Comparison of ENCODE assay signal across 9 cellular contexts in the genomic region with DNA sequence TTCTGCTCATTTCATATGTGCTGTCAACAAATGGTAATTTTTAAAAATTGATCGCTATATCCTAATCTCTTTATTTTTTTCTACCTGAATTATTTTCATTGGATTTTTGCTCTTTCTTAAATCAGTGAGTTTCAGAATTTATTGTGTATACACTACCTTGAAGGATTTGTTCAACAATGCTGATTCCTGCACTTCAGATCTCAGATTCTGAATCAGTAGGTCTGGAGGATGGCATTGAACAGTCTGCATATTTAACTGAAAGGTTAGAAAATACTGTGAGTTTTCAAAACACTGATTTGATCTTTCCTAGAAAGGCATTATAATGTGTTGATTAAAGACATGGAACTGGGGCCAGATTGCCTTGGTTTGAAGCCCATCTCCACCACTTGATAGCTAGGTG. TPM values are rescaled to one million over a fixed set of nuclear protein-coding genes. Genes with fewer than 3 reads are reported as not detected.
DNase-seq lines count a peak whose midpoint lies in the region; ATAC-seq and TF ChIP-seq lines count a peak whose summit lies in the region.
"Had no signal": no experiment of that assay in that cellular context is flagged by ENCODE, and none has a peak within 500 bp of the region (broad histone marks: within the 10 kb centered on the region; RNA-seq: fewer than 3 reads in every experiment).

No MANE protein-coding gene starts in this region.

- DNase-seq in GM23338 (ENCODE audit: low spot score) (no peak), NOMO-1 (lab: John Stamatoyannopoulos, UW; ENCODE audit: unreplicated experiment in 2 of 2) (no peak), hepatic stellate cell (ENCODE audit: low spot score) (no peak)
- DNase-seq in activated T-helper 1 cell treated with anti-CD3 and anti-CD28 coated beads, Interleukin-12 subunit alpha, Interleukin-12 subunit beta, Interleukin-2, Interleukin-4 antibody, amounts not matched to agents 30 ng/mL and 10 ng/mL and 1 ng/mL, durations not matched to agents 14 hours and 24 hours and 36 hours (ENCODE audit: low spot score): no peak
- no peak for DNase-seq in stimulated activated CD4-positive, alpha-beta T cell treated with anti-CD3 and anti-CD28 coated beads, Interleukin-4, amount 100 ng/mL, for 4 hours

- no peak overlapping the region for H2AFZ ChIP-seq in ACC112 (ENCODE audit: low read length, unreplicated experiment)
- H2AFZ ChIP-seq in GM23338: no peak overlapping the region
- H2AFZ ChIP-seq: parathyroid adenoma had no signal

- peak overlapping the region; percentile 85 for H3K4me2 ChIP-seq in GM23338

- intact Hi-C loops in activated T-helper 1 cell treated with anti-CD3 and anti-CD28 coated beads, Interleukin-12 subunit alpha, Interleukin-12 subunit beta, Interleukin-2, Interleukin-4 antibody, amounts not matched to agents 30 ng/mL and 10 ng/mL and 1 ng/mL, durations not matched to agents 14 hours and 24 hours and 36 hours (cut with micrococcal nuclease): loop anchor here (5.0 kb wide), 1 partner anchor 1517 kb away; the partner anchor contains the start of gene ARHGAP5

- peaks cover 7% of the 10 kb centered on the region for H3K27me3 Mint-ChIP-seq in GM23338 (ENCODE audit: insufficient read depth, low read depth, poor library complexity)
- H3K27me3 Mint-ChIP-seq in activated T-helper 1 cell treated with anti-CD3 and anti-CD28 coated beads, Interleukin-12 subunit alpha, Interleukin-12 subunit beta, Interleukin-2, Interleukin-4 antibody, amounts not matched to agents 30 ng/mL and 10 ng/mL and 1 ng/mL, durations not matched to agents 14 hours and 24 hours and 36 hours (ENCODE audit: insufficient read depth): peaks cover 2% of the 10 kb centered on the region

- H3K79me2 ChIP-seq in ACC112 (ENCODE audit: control insufficient read depth, insufficient read depth, low read length, unreplicated experiment) (peaks cover 64% of the 10 kb centered on the region), GM23338 (replicated peaks; ENCODE audit: insufficient read depth) (peaks cover 65% of the 10 kb centered on the region)

- H3K36me3 ChIP-seq in ACC112 (ENCODE audit: insufficient read depth, low read length) (peaks cover 12% of the 10 kb centered on the region), GM23338 (ENCODE audit: insufficient read depth) (no peaks in the 10 kb centered on the region)

- H3K36me3 Mint-ChIP-seq in GM23338 (ENCODE audit: low read depth): peaks cover 36% of the 10 kb centered on the region
- H3K36me3 Mint-ChIP-seq in activated T-helper 1 cell treated with anti-CD3 and anti-CD28 coated beads, Interleukin-12 subunit alpha, Interleukin-12 subunit beta, Interleukin-2, Interleukin-4 antibody, amounts not matched to agents 30 ng/mL and 10 ng/mL and 1 ng/mL, durations not matched to agents 14 hours and 24 hours and 36 hours (ENCODE audit: low read depth): peaks cover 32% of the 10 kb centered on the region

- H3F3A ChIP-seq in GM23338 (replicated peaks; ENCODE audit: low read depth): no peaks in the 10 kb centered on the region; the same call in 1 of the 2 replicates

- TF ChIP-seq CTCF in GM23338 (conservative IDR thresholded peaks at IDR 0.05; ENCODE audit: low read depth in 2 of 2): no peak

- ATAC-seq in GM23338: no peak
- no peak for ATAC-seq in HG03108 (IDR thresholded peaks at IDR 0.05; ENCODE audit: unreplicated experiment)

- no peaks in the 10 kb centered on the region for H3K9me2 ChIP-seq in GM23338 (ENCODE audit: insufficient read depth)

- H3K9me3 Mint-ChIP-seq in GM23338: peaks cover 8% of the 10 kb centered on the region; the same call in 2 of the 3 replicates
- H3K9me3 Mint-ChIP-seq in activated T-helper 1 cell treated with anti-CD3 and anti-CD28 coated beads, Interleukin-12 subunit alpha, Interleukin-12 subunit beta, Interleukin-2, Interleukin-4 antibody, amounts not matched to agents 30 ng/mL and 10 ng/mL and 1 ng/mL, durations not matched to agents 14 hours and 24 hours and 36 hours: no peaks in the 10 kb centered on the region

- peaks cover 44% of the 10 kb centered on the region for H4K20me1 ChIP-seq in GM23338 (replicated peaks; ENCODE audit: insufficient read depth)

- no peak overlapping the region for H3K27ac Mint-ChIP-seq in GM23338
- peak overlapping the region; percentile 59 for H3K27ac Mint-ChIP-seq in activated T-helper 1 cell treated with anti-CD3 and anti-CD28 coated beads, Interleukin-12 subunit alpha, Interleukin-12 subunit beta, Interleukin-2, Interleukin-4 antibody, amounts not matched to agents 30 ng/mL and 10 ng/mL and 1 ng/mL, durations not matched to agents 14 hours and 24 hours and 36 hours

- H3K4me3 ChIP-seq in ACC112 (ENCODE audit: low read depth, low read length) (peak overlapping the region; percentile 100), GM23338 (peak overlapping the region; percentile 88), iPS-18c (ENCODE audit: insufficient read depth, low read depth, low read length) (0 out of 2 replicates have a peak overlapping the region, but pooled peaks have one; percentile 11)

- peaks cover 27% of the 10 kb centered on the region for H3K4me1 Mint-ChIP-seq in GM23338
- peaks cover 33% of the 10 kb centered on the region for H3K4me1 Mint-ChIP-seq in activated T-helper 1 cell treated with anti-CD3 and anti-CD28 coated beads, Interleukin-12 subunit alpha, Interleukin-12 subunit beta, Interleukin-2, Interleukin-4 antibody, amounts not matched to agents 30 ng/mL and 10 ng/mL and 1 ng/mL, durations not matched to agents 14 hours and 24 hours and 36 hours (ENCODE audit: low read depth)

- H3K27me3 ChIP-seq in ACC112 (ENCODE audit: insufficient read depth, low read length): no peaks in the 10 kb centered on the region
- H3K27me3 ChIP-seq in GM23338 (ENCODE audit: insufficient read depth): no peaks in the 10 kb centered on the region

- H3K4me1 ChIP-seq in ACC112 (ENCODE audit: control insufficient read depth, insufficient read depth, low read length, unreplicated experiment) (peaks cover 13% of the 10 kb centered on the region), GM23338 (ENCODE audit: insufficient read depth) (peaks cover 23% of the 10 kb centered on the region)
- H3K4me1 ChIP-seq: parathyroid adenoma had no signal

- H3K27ac ChIP-seq in ACC112 (ENCODE audit: low read depth, low read length) (no peak overlapping the region), GM23338 (ENCODE audit: low read depth) (no peak overlapping the region)
- H3K27ac ChIP-seq: parathyroid adenoma had no signal

- no peaks in the 10 kb centered on the region for H3K9me3 ChIP-seq in iPS-18c (ENCODE audit: control insufficient read depth, insufficient read depth, low read length)

- peak overlapping the region; percentile 74 for H3K4me3 Mint-ChIP-seq in GM23338
- H3K4me3 Mint-ChIP-seq in activated T-helper 1 cell treated with anti-CD3 and anti-CD28 coated beads, Interleukin-12 subunit alpha, Interleukin-12 subunit beta, Interleukin-2, Interleukin-4 antibody, amounts not matched to agents 30 ng/mL and 10 ng/mL and 1 ng/mL, durations not matched to agents 14 hours and 24 hours and 36 hours: peak overlapping the region; percentile 87

TF ChIP-seq in GM23338, 12 proteins besides CTCF, POLR2A, EP300 and RAD21 (continues in another document):
- no peak for TF ChIP-seq ZNF114 (CRISPR knock-in tag; IDR thresholded peaks at IDR 0.05)
- TF ChIP-seq ZNF331 (CRISPR knock-in tag; IDR thresholded peaks at IDR 0.05; ENCODE audit: low read depth): no peak
- no peak for TF ChIP-seq STAT1 (IDR thresholded peaks at IDR 0.05; ENCODE audit: unreplicated experiment)
- TF ChIP-seq, protein P1, sequence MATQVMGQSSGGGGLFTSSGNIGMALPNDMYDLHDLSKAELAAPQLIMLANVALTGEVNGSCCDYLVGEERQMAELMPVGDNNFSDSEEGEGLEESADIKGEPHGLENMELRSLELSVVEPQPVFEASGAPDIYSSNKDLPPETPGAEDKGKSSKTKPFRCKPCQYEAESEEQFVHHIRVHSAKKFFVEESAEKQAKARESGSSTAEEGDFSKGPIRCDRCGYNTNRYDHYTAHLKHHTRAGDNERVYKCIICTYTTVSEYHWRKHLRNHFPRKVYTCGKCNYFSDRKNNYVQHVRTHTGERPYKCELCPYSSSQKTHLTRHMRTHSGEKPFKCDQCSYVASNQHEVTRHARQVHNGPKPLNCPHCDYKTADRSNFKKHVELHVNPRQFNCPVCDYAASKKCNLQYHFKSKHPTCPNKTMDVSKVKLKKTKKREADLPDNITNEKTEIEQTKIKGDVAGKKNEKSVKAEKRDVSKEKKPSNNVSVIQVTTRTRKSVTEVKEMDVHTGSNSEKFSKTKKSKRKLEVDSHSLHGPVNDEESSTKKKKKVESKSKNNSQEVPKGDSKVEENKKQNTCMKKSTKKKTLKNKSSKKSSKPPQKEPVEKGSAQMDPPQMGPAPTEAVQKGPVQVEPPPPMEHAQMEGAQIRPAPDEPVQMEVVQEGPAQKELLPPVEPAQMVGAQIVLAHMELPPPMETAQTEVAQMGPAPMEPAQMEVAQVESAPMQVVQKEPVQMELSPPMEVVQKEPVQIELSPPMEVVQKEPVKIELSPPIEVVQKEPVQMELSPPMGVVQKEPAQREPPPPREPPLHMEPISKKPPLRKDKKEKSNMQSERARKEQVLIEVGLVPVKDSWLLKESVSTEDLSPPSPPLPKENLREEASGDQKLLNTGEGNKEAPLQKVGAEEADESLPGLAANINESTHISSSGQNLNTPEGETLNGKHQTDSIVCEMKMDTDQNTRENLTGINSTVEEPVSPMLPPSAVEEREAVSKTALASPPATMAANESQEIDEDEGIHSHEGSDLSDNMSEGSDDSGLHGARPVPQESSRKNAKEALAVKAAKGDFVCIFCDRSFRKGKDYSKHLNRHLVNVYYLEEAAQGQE (IDR thresholded peaks at IDR 0.05; ENCODE audit: unreplicated experiment): no peak
- no peak for TF ChIP-seq CREB1 (CRISPR knock-in tag; IDR thresholded peaks at IDR 0.05; ENCODE audit: low read depth)

RNA-seq across cellular contexts. Expression of gene G2E3, which starts 1.6 kb away (rescaled TPM):
- total RNA-seq in GM23338 (2014; rRNA removed; shearing (Covaris generic)): 67.4 and 72.4 TPM in 2 replicates
- polyA plus RNA-seq in GM23338 (2016; fragmentation: Nextera tagmentation; extraction: Ambion mirVana): 87.8 and 113 TPM in 2 replicates
- total RNA-seq in activated T-helper 1 cell treated with anti-CD3 and anti-CD28 coated beads, Interleukin-12 subunit alpha, Interleukin-12 subunit beta, Interleukin-2, Interleukin-4 antibody, amounts not matched to agents 30 ng/mL and 10 ng/mL and 1 ng/mL, durations not matched to agents 14 hours and 24 hours and 36 hours: 21.5 and 24.1 TPM in 2 replicates

Comparison
In these comparisons a context has a peak if more than half of its experiments do, and no peak if none do; other contexts are left out.
1. H3K4me3 ChIP-seq: peak in every context shown above with its lines; median percentile 100 in ACC112; 88 in GM23338; 11 in iPS-18c.